14 cellular contexts compared by ENCODE assay signal in the genomic region with DNA sequence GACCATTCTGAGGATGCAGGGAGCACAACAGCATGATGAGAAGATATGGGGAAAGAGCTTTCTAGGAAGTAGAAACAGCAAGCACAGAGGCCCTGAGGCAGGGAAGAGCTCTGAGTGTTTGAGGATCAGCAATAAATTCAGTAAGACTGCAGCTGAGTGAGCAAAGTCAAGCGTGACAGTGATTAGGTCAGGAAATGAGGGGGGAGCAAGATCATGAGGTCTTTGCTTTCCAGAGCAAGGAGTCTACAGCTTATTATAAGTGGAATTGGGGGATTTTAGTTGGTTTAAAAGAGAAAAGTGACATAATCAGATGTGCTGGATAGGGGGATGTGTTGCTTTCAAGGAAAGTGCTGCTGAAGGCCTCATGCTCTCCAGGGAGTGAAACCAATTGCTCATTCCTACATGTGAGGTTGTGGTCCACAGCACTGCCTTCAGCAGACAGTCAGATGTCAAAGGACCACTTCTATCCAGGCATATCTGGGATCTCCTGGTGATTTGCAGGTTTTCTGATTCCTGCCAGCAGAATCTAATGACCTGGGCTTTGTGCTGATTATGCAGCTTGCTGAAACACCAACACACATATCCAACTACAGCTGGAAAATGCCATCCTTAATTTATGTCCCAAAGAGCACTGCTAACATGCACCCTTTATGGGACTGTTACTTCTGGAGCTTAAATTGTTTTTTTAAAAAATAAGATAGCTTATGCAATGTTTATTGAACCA.
"Had no signal": no experiment of that assay in that cellular context is flagged by ENCODE, and none has a peak within 500 bp of the region (broad histone marks: within the 10 kb centered on the region; RNA-seq: fewer than 3 reads in every experiment).

No MANE protein-coding gene starts in this region.

- H3K9me3 ChIP-seq: left ventricle myocardium inferior, mucosa of descending colon, prostate gland, sigmoid colon had no signal

- ATAC-seq: activated naive CD4-positive, alpha-beta T cell treated with anti-CD3 and anti-CD28 coated beads, Interleukin-2, amount 50 U/mL, for 72 hours; activated T-cell treated with anti-CD3 and anti-CD28 coated beads, Interleukin-2, amount 50 U/mL, for 72 hours; esophagus mucosa; mucosa of descending colon; naive thymus-derived CD4-positive, alpha-beta T cell; stimulated activated memory B cell treated with anti-CD40 and anti-IgM and Interleukin-4, amounts not matched to agents 10 μg/mL and 1 μg/mL and 100 μg/mL, for 72 hours had no signal

- DNase-seq: activated CD4-positive, alpha-beta T cell treated with anti-CD3 and anti-CD28 coated beads, Interleukin-2, amount 10 ng/mL, durations not matched to agents 7 days and 5 days; activated CD8-positive, alpha-beta memory T cell treated with anti-CD3 and anti-CD28 coated beads, Interleukin-2, amount 50 U/mL, for 48 hours; activated gamma-delta T cell; activated T-cell treated with anti-CD3 and anti-CD28 coated beads, Interleukin-2, amount 50 U/mL, for 72 hours; immature natural killer cell; left ventricle myocardium inferior; mucosa of descending colon; naive thymus-derived CD4-positive, alpha-beta T cell; sigmoid colon had no signal

- H3K4me1 ChIP-seq: left ventricle myocardium inferior, prostate gland had no signal

- H3K27me3 ChIP-seq: sigmoid colon had no signal

- H3K36me3 ChIP-seq: left ventricle myocardium inferior, prostate gland had no signal

- H3K27ac ChIP-seq: coronary artery, left ventricle myocardium inferior, prostate gland, sigmoid colon had no signal

- H3K4me3 ChIP-seq: coronary artery, left ventricle myocardium inferior, mucosa of descending colon, prostate gland, sigmoid colon had no signal
